In the genomic region with DNA sequence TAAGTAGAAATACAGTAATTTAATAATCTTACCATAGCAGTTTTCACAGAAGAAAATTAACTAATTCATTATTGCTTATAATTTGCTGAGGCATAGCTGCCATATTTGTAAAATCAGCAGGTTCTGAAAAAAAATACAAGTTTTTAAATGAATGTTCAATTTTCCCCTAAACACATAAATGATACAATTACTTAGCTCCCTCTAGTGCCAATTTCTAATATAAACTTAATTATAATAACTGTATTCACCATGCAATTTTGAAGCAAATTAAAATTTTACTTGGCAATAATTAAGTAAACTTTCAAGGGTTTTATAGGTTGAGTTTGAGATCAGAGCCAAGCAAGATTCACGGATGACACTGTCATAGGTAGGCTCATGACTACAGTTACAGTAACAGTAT, we compare ENCODE assay signal across 10 cellular contexts.
DNase-seq lines count a peak whose midpoint lies in the region; ATAC-seq and TF ChIP-seq lines count a peak whose summit lies in the region.
"Had no signal": no experiment of that assay in that cellular context is flagged by ENCODE, and none has a peak within 500 bp of the region (broad histone marks: within the 10 kb centered on the region; RNA-seq: fewer than 3 reads in every experiment).

No MANE protein-coding gene starts in this region.

- H3K27ac ChIP-seq in VCaP = no peak overlapping the region

- DNase-seq in GM03348 (ENCODE audit: low spot score) (peak; percentile 19), NCI-H1105 (lab: John Stamatoyannopoulos, UW) (peak; percentile 18), myocyte (ENCODE audit: low read depth) (peak; percentile 24), amniotic stem cell (lab: John Stamatoyannopoulos, UW) (no peak), Right ventricle myocardium inferior (ENCODE audit: missing footprints) (no peak)
- DNase-seq: activated CD4-positive, alpha-beta T cell treated with anti-CD3 and anti-CD28 coated beads, Interleukin-2, amount 50 U/mL, for 48 hours; effector memory CD4-positive, alpha-beta T cell had no signal

- intact Hi-C loops in Right ventricle myocardium inferior (cut with DNase I) = no loop called here

- ATAC-seq in GM19324 (IDR thresholded peaks at IDR 0.05; ENCODE audit: low FRiP score, unreplicated experiment) (no peak), Right ventricle myocardium inferior (no peak)
- ATAC-seq: stimulated activated memory B cell treated with anti-CD40 and anti-IgM and Interleukin-4, amounts not matched to agents 10 μg/mL and 1 μg/mL and 100 μg/mL, for 72 hours had no signal

- peak; percentile 58 for TF ChIP-seq CTCF in VCaP (conservative IDR thresholded peaks at IDR 0.05)

Comparison
In these comparisons a context has a peak if more than half of its experiments do, and no peak if none do; other contexts are left out.
1. DNase-seq: peak in GM03348 (single experiment), NCI-H1105 (single experiment) and myocyte (single experiment); none in amniotic stem cell (single experiment) and Right ventricle myocardium inferior (single experiment).